Comparison of ENCODE assay signal across 6 cellular contexts in genomic region chr19:48873476-48874308, GRCh38. TPM values are rescaled to one million over a fixed set of nuclear protein-coding genes. Genes with fewer than 3 reads are reported as not detected.
DNase-seq lines count a peak whose midpoint lies in the region; ATAC-seq lines count a peak whose summit lies in the region.

No MANE protein-coding gene starts in this region.

- peak overlapping the region; percentile 98 to 100 (median 99) for H3K4me3 Mint-ChIP-seq in CD4-positive, CD25-positive, alpha-beta regulatory T cell

- H3K9me3 Mint-ChIP-seq in CD4-positive, CD25-positive, alpha-beta regulatory T cell, result peaks cover 0 to 2% (median 0%) of the 10 kb centered on the region in 7 donors

- no peaks in the 10 kb centered on the region for H3K27me3 ChIP-seq in CD4-positive, CD25-positive, alpha-beta regulatory T cell (ENCODE audit: control insufficient read depth, insufficient read depth, low read length)

- H3K4me1 Mint-ChIP-seq in CD4-positive, CD25-positive, alpha-beta regulatory T cell, result peaks cover 8 to 54% (median 40%) of the 10 kb centered on the region in 4 donors

- peaks cover 42% of the 10 kb centered on the region for H3K4me1 ChIP-seq in CD4-positive, CD25-positive, alpha-beta regulatory T cell (ENCODE audit: control insufficient read depth, insufficient read depth, low read length, poor library complexity, severe bottlenecking)

- peak overlapping the region; percentile 99 to 100 (median 100) for H3K27ac Mint-ChIP-seq in CD4-positive, CD25-positive, alpha-beta regulatory T cell

- H3K36me3 Mint-ChIP-seq in CD4-positive, CD25-positive, alpha-beta regulatory T cell, result peaks cover 30% of the 10 kb centered on the region

- DNase-seq in CD4-positive, CD25-positive, alpha-beta regulatory T cell, result peak in 1 of 3 donors; percentile 37
- DNase-seq in UCSD-AML1 (lab: John Stamatoyannopoulos, UW; ENCODE audit: unreplicated experiment) (peak; percentile 37), putamen (ENCODE audit: low spot score) (no peak), T-helper 9 cell (no peak)

- H3K4me3 ChIP-seq in CD4-positive, CD25-positive, alpha-beta regulatory T cell (ENCODE audit: low read depth, low read length), result peak overlapping the region; percentile 100
- H3K4me3 ChIP-seq in iPS-11a (ENCODE audit: low read depth, low read length), result peak overlapping the region; percentile 92

- ATAC-seq in CD4-positive, CD25-positive, alpha-beta regulatory T cell (ENCODE audit: low read depth in 2 of 2), result no peak
- ATAC-seq in HG02678 (IDR thresholded peaks at IDR 0.05; ENCODE audit: unreplicated experiment), result no peak

- H3K27me3 Mint-ChIP-seq in CD4-positive, CD25-positive, alpha-beta regulatory T cell, result peaks cover 24% of the 10 kb centered on the region

- H3K36me3 ChIP-seq in CD4-positive, CD25-positive, alpha-beta regulatory T cell (ENCODE audit: control insufficient read depth, insufficient read depth, low read length), result peaks cover 26% of the 10 kb centered on the region

- H3K27ac ChIP-seq in CD4-positive, CD25-positive, alpha-beta regulatory T cell (ENCODE audit: insufficient read depth, low read length, poor library complexity, severe bottlenecking), result peak overlapping the region; percentile 100

- H3K9me3 ChIP-seq in CD4-positive, CD25-positive, alpha-beta regulatory T cell (ENCODE audit: control insufficient read depth in 2 of 2, low read length in 2 of 2), result no peaks in the 10 kb centered on the region

RNA-seq across cellular contexts. Expression of gene PPP1R15A, which starts 1.5 kb away (rescaled TPM):
- 840 TPM for total RNA-seq in CD4-positive, CD25-positive, alpha-beta regulatory T cell
- polyA plus RNA-seq in CD4-positive, CD25-positive, alpha-beta regulatory T cell, result 10 to 100 TPM; 39.1 to 65.6 (median 52.4) TPM

RNA-seq across cellular contexts. Expression of gene PLEKHA4, which starts 5.3 kb away (rescaled TPM):
- total RNA-seq in CD4-positive, CD25-positive, alpha-beta regulatory T cell, result 2.8 TPM
- polyA plus RNA-seq in CD4-positive, CD25-positive, alpha-beta regulatory T cell, result 1 to 10 TPM in 3 of 4 donors, under 1 TPM in 1; 0.84 to 4.6 (median 1.7) TPM

RNA-seq across cellular contexts. Expression of gene TULP2, which starts 24.9 kb away (rescaled TPM):
- not detected for total RNA-seq in CD4-positive, CD25-positive, alpha-beta regulatory T cell
- polyA plus RNA-seq in CD4-positive, CD25-positive, alpha-beta regulatory T cell, result not detected

RNA-seq across cellular contexts. Expression of gene NUCB1, which starts 26.4 kb away (rescaled TPM):
- 133 TPM for total RNA-seq in CD4-positive, CD25-positive, alpha-beta regulatory T cell
- polyA plus RNA-seq in CD4-positive, CD25-positive, alpha-beta regulatory T cell, result 10 to 100 TPM; 72.8 to 99.3 (median 86.4) TPM

RNA-seq across cellular contexts. Expression of gene HSD17B14, which starts 37.4 kb away (rescaled TPM):
- 0.49 TPM for total RNA-seq in CD4-positive, CD25-positive, alpha-beta regulatory T cell
- polyA plus RNA-seq in CD4-positive, CD25-positive, alpha-beta regulatory T cell, result 1 to 10 TPM in 1 of 4 donors, under 1 TPM in 3; 0.29 to 2.0 (median 0.61) TPM
